In the genomic region with DNA sequence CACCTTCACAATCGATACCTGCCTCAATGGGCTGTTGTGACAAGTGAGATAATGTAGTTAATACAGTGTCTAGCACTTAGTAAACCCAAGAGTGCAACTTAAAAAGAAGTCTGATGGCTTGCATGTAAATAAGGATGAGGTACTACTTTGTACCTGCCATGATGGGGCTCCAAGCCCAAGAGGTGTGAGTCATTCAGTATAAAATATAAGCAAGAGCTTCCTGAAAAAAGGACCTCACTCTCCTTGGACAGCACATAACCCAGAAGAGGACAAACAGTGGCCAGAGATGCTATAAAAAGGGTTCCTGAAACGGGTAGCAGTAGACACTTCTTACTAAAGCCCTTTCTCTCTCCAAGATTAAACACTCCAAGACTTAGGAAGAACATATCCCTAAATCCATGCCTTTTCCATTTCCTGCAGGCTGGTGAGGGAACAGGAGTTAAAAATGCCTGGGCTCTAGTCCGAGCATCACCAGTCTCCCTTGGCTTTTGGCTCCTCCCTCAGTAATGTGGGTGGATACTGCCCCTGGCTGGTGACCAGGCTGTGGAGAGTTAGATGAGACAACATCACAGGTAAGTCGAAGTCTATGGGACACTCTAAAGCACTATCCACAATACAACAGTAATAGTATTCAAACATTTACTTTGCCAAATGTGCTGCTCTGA, we compare ENCODE assay signal across 1 cellular context.
TF ChIP-seq lines count a peak whose summit lies in the region.

No MANE protein-coding gene starts in this region.

TF ChIP-seq in HCT116, 20 proteins besides CTCF, POLR2A, EP300 and RAD21:
- TF ChIP-seq EZH2 (IDR thresholded peaks at IDR 0.05) (no peak), POLR2AphosphoS5 (IDR thresholded peaks at IDR 0.05; ENCODE audit: low read depth, low read length) (no peak), EZH2phosphoT487 (IDR thresholded peaks at IDR 0.05; ENCODE audit: borderline replicate concordance) (no peak), CBX3 (IDR thresholded peaks at IDR 0.05; ENCODE audit: low read depth) (no peak), SRF (IDR thresholded peaks at IDR 0.05; ENCODE audit: low read depth) (no peak), TCF7L2 (IDR thresholded peaks at IDR 0.05; ENCODE audit: borderline replicate concordance, extremely low read depth, insufficient read depth, insufficient read length) (no peak), EGR1 (IDR thresholded peaks at IDR 0.05; ENCODE audit: low read depth) (no peak), SP1 (IDR thresholded peaks at IDR 0.05; ENCODE audit: low read depth) (no peak), ELF1 (IDR thresholded peaks at IDR 0.05; ENCODE audit: borderline replicate concordance, low read depth) (no peak), SIN3A (IDR thresholded peaks at IDR 0.05; ENCODE audit: low read depth) (no peak)
- TF ChIP-seq, protein P1, sequence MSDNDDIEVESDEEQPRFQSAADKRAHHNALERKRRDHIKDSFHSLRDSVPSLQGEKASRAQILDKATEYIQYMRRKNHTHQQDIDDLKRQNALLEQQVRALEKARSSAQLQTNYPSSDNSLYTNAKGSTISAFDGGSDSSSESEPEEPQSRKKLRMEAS (IDR thresholded peaks at IDR 0.05) = no peak
- TF ChIP-seq, protein P2, sequence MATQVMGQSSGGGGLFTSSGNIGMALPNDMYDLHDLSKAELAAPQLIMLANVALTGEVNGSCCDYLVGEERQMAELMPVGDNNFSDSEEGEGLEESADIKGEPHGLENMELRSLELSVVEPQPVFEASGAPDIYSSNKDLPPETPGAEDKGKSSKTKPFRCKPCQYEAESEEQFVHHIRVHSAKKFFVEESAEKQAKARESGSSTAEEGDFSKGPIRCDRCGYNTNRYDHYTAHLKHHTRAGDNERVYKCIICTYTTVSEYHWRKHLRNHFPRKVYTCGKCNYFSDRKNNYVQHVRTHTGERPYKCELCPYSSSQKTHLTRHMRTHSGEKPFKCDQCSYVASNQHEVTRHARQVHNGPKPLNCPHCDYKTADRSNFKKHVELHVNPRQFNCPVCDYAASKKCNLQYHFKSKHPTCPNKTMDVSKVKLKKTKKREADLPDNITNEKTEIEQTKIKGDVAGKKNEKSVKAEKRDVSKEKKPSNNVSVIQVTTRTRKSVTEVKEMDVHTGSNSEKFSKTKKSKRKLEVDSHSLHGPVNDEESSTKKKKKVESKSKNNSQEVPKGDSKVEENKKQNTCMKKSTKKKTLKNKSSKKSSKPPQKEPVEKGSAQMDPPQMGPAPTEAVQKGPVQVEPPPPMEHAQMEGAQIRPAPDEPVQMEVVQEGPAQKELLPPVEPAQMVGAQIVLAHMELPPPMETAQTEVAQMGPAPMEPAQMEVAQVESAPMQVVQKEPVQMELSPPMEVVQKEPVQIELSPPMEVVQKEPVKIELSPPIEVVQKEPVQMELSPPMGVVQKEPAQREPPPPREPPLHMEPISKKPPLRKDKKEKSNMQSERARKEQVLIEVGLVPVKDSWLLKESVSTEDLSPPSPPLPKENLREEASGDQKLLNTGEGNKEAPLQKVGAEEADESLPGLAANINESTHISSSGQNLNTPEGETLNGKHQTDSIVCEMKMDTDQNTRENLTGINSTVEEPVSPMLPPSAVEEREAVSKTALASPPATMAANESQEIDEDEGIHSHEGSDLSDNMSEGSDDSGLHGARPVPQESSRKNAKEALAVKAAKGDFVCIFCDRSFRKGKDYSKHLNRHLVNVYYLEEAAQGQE (IDR thresholded peaks at IDR 0.05; ENCODE audit: low read depth) = no peak
TF ChIP-seq in HCT116: peak in this region for 0.
